ENCODE assay signal across 21 cellular contexts in the genomic region with DNA sequence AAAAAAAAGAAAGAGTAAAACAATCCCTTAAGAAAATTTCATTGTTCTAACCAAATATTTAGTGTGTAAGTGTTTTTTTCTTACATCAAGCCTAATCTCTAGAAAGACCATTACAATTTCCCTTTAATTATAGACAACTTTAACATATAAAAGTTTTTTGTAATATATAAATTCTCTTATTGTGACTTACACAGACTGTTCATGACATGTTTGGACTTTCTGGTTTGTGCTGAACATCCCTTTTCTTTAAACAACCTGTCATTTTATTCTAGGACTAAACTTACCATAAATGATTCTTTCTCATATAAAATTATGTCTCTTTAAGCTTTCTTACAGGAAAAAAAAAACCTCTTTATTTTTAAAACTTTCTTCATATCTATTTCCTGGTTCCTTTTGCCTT. TPM values are rescaled to one million over a fixed set of nuclear protein-coding genes. Genes with fewer than 3 reads are reported as not detected.
DNase-seq lines count a peak whose midpoint lies in the region; ATAC-seq, FAIRE-seq and TF ChIP-seq lines count a peak whose summit lies in the region.
"Had no signal": no experiment of that assay in that cellular context is flagged by ENCODE, and none has a peak within 500 bp of the region (broad histone marks: within the 10 kb centered on the region; RNA-seq: fewer than 3 reads in every experiment).

No MANE protein-coding gene starts in this region.

- ATAC-seq in pancreas (no peak), GM19395 (IDR thresholded peaks at IDR 0.05; ENCODE audit: unreplicated experiment) (no peak)
- ATAC-seq: Panc1, T-cell had no signal

- no peak for TF ChIP-seq POLR2A in NB4 (IDR thresholded peaks at IDR 0.05; ENCODE audit: extremely low read depth, insufficient read length)

- no peaks in the 10 kb centered on the region for H3K36me3 ChIP-seq in pancreas

- H3K27ac ChIP-seq in pancreas = no peak overlapping the region
- H3K27ac ChIP-seq: C4-2B, SK-N-MC had no signal

- H3K27me3 ChIP-seq in pancreas = no peaks in the 10 kb centered on the region

- intact Hi-C loops in pancreas (cut with DNase I) = no loop called here

- in situ Hi-C loops in astrocyte of the spinal cord (cut with HindIII; ENCODE audit: low sequenced_read_pairs) = no loop called here

- no peak for TF ChIP-seq CTCF in NB4 (IDR thresholded peaks at IDR 0.05; ENCODE audit: low read depth, low read length)
- no peak for TF ChIP-seq CTCF in astrocyte of the spinal cord (IDR thresholded peaks at IDR 0.05; ENCODE audit: low read depth, low read length)
- TF ChIP-seq CTCF in pancreas (IDR thresholded peaks at IDR 0.05) = no peak

- no peaks in the 10 kb centered on the region for H3K4me1 ChIP-seq in pancreas

- H3K4me3 ChIP-seq in NB4 (ENCODE audit: low read depth, low read length) (no peak overlapping the region), astrocyte of the spinal cord (ENCODE audit: low read depth, low read length) (no peak overlapping the region), pancreas (no peak overlapping the region)
- H3K4me3 ChIP-seq: SK-N-MC had no signal

- no peaks in the 10 kb centered on the region for H3K9me3 ChIP-seq in pancreas

- DNase-seq in NCI-H82 (lab: John Stamatoyannopoulos, UW) (peak; percentile 25), NCI-H82 treated with DMSO at 0.1 percent for 48 hours (lab: John Stamatoyannopoulos, UW; ENCODE audit: unreplicated experiment) (no peak), NB4 (ENCODE audit: low read depth) (peak; percentile 6), astrocyte of the spinal cord (ENCODE audit: low read depth, low spot score) (peak; percentile 17), pancreas (no peak), GM03348 (ENCODE audit: low spot score) (no peak), NCI-H526 treated with DMSO at 0.1 percent for 48 hours (lab: John Stamatoyannopoulos, UW) (no peak)
- DNase-seq: COR-L47, KBM-7, NCI-H1092, NCI-H146, NCI-H2081, NCI-H446, Right ventricle myocardium superior, T-cell had no signal

- peak; percentile 51 for FAIRE-seq in pancreas (lab: Jason Lieb, UNC)

RNA-seq across cellular contexts. Expression of gene BTLA, which starts 13.0 kb away (rescaled TPM):
- under 1 TPM in 4 of 6 donors, not detected in 2; 0.06 to 0.72 (median 0.20) TPM for total RNA-seq in pancreas
- not detected for polyA plus RNA-seq in pancreas
- total RNA-seq: A673, H4, Right ventricle myocardium superior had no signal

RNA-seq across cellular contexts. Expression of gene ATG3, which starts 49.4 kb away (rescaled TPM):
- 10 to 100 TPM; 24.9 to 34.2 (median 25.5) TPM for total RNA-seq in pancreas
- 10 to 100 TPM; 10.9 to 23.3 TPM for polyA plus RNA-seq in pancreas

RNA-seq across cellular contexts. Expression of gene SLC35A5, which starts 49.5 kb away (rescaled TPM):
- total RNA-seq in pancreas = 10 to 100 TPM in 4 of 6 donors, 1 to 10 TPM in 2; 8.9 to 16.9 (median 12.4) TPM
- 10 to 100 TPM in 1 of 2 donors, 1 to 10 TPM in 1; 3.0 to 13.0 TPM for polyA plus RNA-seq in pancreas

Comparison
In these comparisons a context has a peak if more than half of its experiments do, and no peak if none do; other contexts are left out.
1. DNase-seq: peak in NCI-H82 (single experiment), NB4 (single experiment) and astrocyte of the spinal cord (single experiment); none in NCI-H82 treated with DMSO at 0.1 percent for 48 hours (single experiment), pancreas (0 of 6), GM03348 (single experiment) and NCI-H526 treated with DMSO at 0.1 percent for 48 hours (single experiment).